25 cellular contexts compared by ENCODE assay signal in the genomic region with DNA sequence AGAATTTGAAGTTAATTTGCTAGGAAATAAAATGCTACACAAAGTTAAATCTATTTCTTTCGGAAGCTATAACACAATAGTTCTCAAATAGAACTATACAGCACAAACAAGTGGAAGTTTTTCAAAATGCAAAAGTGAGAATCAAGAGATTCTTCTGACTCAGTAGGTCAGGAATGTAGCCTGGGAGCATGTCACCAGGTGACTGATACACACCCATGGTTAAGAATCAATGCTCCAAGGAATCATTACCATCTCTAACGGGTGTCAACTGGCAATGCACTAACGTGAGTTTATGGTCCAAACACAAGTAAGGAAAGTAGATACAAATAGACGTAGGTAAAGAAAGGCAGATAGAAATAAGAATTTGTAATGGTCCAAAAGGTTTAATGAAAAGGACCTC.
DNase-seq lines count a peak whose midpoint lies in the region; ATAC-seq, FAIRE-seq and TF ChIP-seq lines count a peak whose summit lies in the region.
"Had no signal": no experiment of that assay in that cellular context is flagged by ENCODE, and none has a peak within 500 bp of the region (broad histone marks: within the 10 kb centered on the region; RNA-seq: fewer than 3 reads in every experiment).

No MANE protein-coding gene starts in this region.

- no peak overlapping the region for H2AFZ ChIP-seq in trophoblast cell (ENCODE audit: insufficient read depth, low read length, poor library complexity)

- H3K9ac ChIP-seq in trophoblast cell (ENCODE audit: low read length): no peak overlapping the region

- no peak overlapping the region for H2AK5ac ChIP-seq in trophoblast cell (ENCODE audit: low read length)

- TF ChIP-seq CTCF in Caco-2 (IDR thresholded peaks at IDR 0.05; ENCODE audit: insufficient read depth in 1 of 2, low read depth in 1 of 2, low read length in 1 of 2, severe bottlenecking in 1 of 2, unreplicated experiment in 1 of 2) (no peak), bronchial epithelial cell (IDR thresholded peaks at IDR 0.05; ENCODE audit: insufficient read depth, low read length, severe bottlenecking) (no peak), transverse colon (IDR thresholded peaks at IDR 0.05) (no peak)

- CTCF ChIA-PET in Caco-2 (lab: Charles Lee): no interaction called here

- ATAC-seq in GM21619 (IDR thresholded peaks at IDR 0.05; ENCODE audit: unreplicated experiment): no peak
- ATAC-seq in HG03135 (IDR thresholded peaks at IDR 0.05; ENCODE audit: unreplicated experiment): no peak
- ATAC-seq: activated CD8-positive, alpha-beta memory T cell treated with anti-CD3 and anti-CD28 coated beads, Interleukin-2, amount 10 ng/mL, durations not matched to agents 7 days and 5 days; stimulated activated naive CD8-positive, alpha-beta T cell treated with anti-CD3 and anti-CD28 coated beads, Interleukin-15, Interleukin-2, amounts not matched to agents 100 U/mL and 50 U/mL, for 24 hours had no signal

- no TSS peak for BruUV-seq in Caco-2 (replicated peaks; lab: Mats Ljungman, UMichigan)

- H3K4me3 ChIP-seq in Caco-2 (ENCODE audit: low read depth, low read length) (no peak overlapping the region), bronchial epithelial cell (ENCODE audit: low read depth, low read length) (no peak overlapping the region), trophoblast cell (ENCODE audit: low read depth, low read length) (no peak overlapping the region), transverse colon (no peak overlapping the region)
- H3K4me3 ChIP-seq: prostate gland, vagina had no signal

- H3K36me3 Mint-ChIP-seq in Caco-2 (ENCODE audit: insufficient read depth, unreplicated experiment): no peaks in the 10 kb centered on the region
- H3K36me3 Mint-ChIP-seq: immature natural killer cell had no signal

- peak overlapping the region; percentile 24 for H3K27ac Mint-ChIP-seq in Caco-2 (ENCODE audit: unreplicated experiment)
- H3K27ac Mint-ChIP-seq: activated CD8-positive, alpha-beta memory T cell treated with anti-CD3 and anti-CD28 coated beads, Interleukin-2, amount 10 ng/mL, durations not matched to agents 7 days and 5 days; immature natural killer cell had no signal

- H4K12ac ChIP-seq in trophoblast cell (ENCODE audit: low read depth, low read length): no peak overlapping the region

- DNase-seq in Caco-2: peak in 1 of 2 experiments; percentile 18
- DNase-seq in HT1080 (ENCODE audit: low read depth): peak; percentile 24
- DNase-seq in bronchial epithelial cell (ENCODE audit: low read depth): peak; percentile 89
- DNase-seq in trophoblast cell: peak; percentile 30 to 72
- DNase-seq in transverse colon: no peak
- DNase-seq in DMS 273 (lab: John Stamatoyannopoulos, UW; ENCODE audit: unreplicated experiment): no peak
- DNase-seq: activated CD4-positive, CD25-positive, alpha-beta regulatory T cell treated with anti-CD3 and anti-CD28 coated beads, Interleukin-2, amount 50 U/mL, for 72 hours; activated CD8-positive, alpha-beta memory T cell treated with anti-CD3 and anti-CD28 coated beads, Interleukin-2, amount 10 ng/mL, durations not matched to agents 7 days and 5 days; activated gamma-delta T cell treated with Interleukin-2 at 50 U/mL for 16 hours; aorta; immature natural killer cell; KG1; NCI-H1105; NCI-H2227 treated with DMSO at 0.1 percent for 48 hours; nephron progenitor cell; SIG-M5; stimulated activated naive CD8-positive, alpha-beta T cell treated with anti-CD3 and anti-CD28 coated beads, Interleukin-15, Interleukin-2, amounts not matched to agents 100 U/mL and 50 U/mL, for 24 hours had no signal

- H3K27ac ChIP-seq in trophoblast cell (ENCODE audit: low read depth, low read length) (no peak overlapping the region), transverse colon (no peak overlapping the region)
- H3K27ac ChIP-seq: prostate gland, vagina had no signal

- TF ChIP-seq EP300 in transverse colon (IDR thresholded peaks at IDR 0.05; ENCODE audit: low read depth): no peak

- in situ Hi-C loops in transverse colon (cut with MboI; ENCODE audit: low pct_ligation_motif_present in 1 of 4, low pct_unique_long_range_greater_than_20kb in 1 of 4, low sequenced_read_pairs in 3 of 4): no loop called here

- no peak overlapping the region for H3K18ac ChIP-seq in trophoblast cell (ENCODE audit: low read length)

- no peaks in the 10 kb centered on the region for H3K27me3 ChIP-seq in Caco-2 (replicated peaks; ENCODE audit: control insufficient read depth, insufficient read depth, low read length)
- H3K27me3 ChIP-seq in bronchial epithelial cell (ENCODE audit: control insufficient read depth, insufficient read depth, low read length): no peaks in the 10 kb centered on the region
- no peaks in the 10 kb centered on the region for H3K27me3 ChIP-seq in trophoblast cell (ENCODE audit: insufficient read depth, low read length)
- no peaks in the 10 kb centered on the region for H3K27me3 ChIP-seq in transverse colon
- H3K27me3 ChIP-seq: vagina had no signal

- peaks cover 28% of the 10 kb centered on the region for H3K4me1 ChIP-seq in Caco-2
- peaks cover 0 to 5% of the 10 kb centered on the region in 2 experiments for H3K4me1 ChIP-seq in trophoblast cell (ENCODE audit: control insufficient read depth in 1 of 2, insufficient read depth in 2 of 2, low read length in 2 of 2)
- H3K4me1 ChIP-seq in transverse colon: peaks cover 0 to 13% (median 0%) of the 10 kb centered on the region in 4 donors
- H3K4me1 ChIP-seq: prostate gland had no signal

- no peaks in the 10 kb centered on the region for H3K79me1 ChIP-seq in trophoblast cell (ENCODE audit: low read length)

- H3K4me3 Mint-ChIP-seq in Caco-2 (ENCODE audit: unreplicated experiment): no peak overlapping the region
- H3K4me3 Mint-ChIP-seq: activated CD8-positive, alpha-beta memory T cell treated with anti-CD3 and anti-CD28 coated beads, Interleukin-2, amount 10 ng/mL, durations not matched to agents 7 days and 5 days; immature natural killer cell; memory B cell; nephron progenitor cell had no signal

- H3K4ac ChIP-seq in trophoblast cell (ENCODE audit: low read depth, low read length): no peak overlapping the region

- no peak for FAIRE-seq in bronchial epithelial cell (lab: Jason Lieb, UNC)
- FAIRE-seq: colon, endothelial cell of umbilical vein, GM18507 had no signal

- POLR2A ChIA-PET in Caco-2 (lab: Charles Lee): no interaction called here

- H3K14ac ChIP-seq in trophoblast cell (ENCODE audit: low read length): no peak overlapping the region

- TF ChIP-seq POLR2A in transverse colon (IDR thresholded peaks at IDR 0.05): no peak

- intact Hi-C loops in Caco-2 (cut with micrococcal nuclease; ENCODE audit: unreplicated experiment) (no loop called here), transverse colon (cut with DNase I; ENCODE audit: low total_unique reads) (no loop called here)

- no peak overlapping the region for H3K4me2 ChIP-seq in trophoblast cell (ENCODE audit: low read length)

- H3K4me1 Mint-ChIP-seq in Caco-2 (ENCODE audit: low read depth, unreplicated experiment): peaks cover 33% of the 10 kb centered on the region

- H2BK120ac ChIP-seq in trophoblast cell (ENCODE audit: insufficient read depth, low read length, poor library complexity): no peak overlapping the region

- H3K36me3 ChIP-seq in Caco-2 (ENCODE audit: control insufficient read depth, insufficient read depth, low read length) (no peaks in the 10 kb centered on the region), bronchial epithelial cell (ENCODE audit: control insufficient read depth, insufficient read depth, low read length) (no peaks in the 10 kb centered on the region), trophoblast cell (ENCODE audit: control insufficient read depth in 1 of 2, insufficient read depth in 2 of 2, low read length in 2 of 2) (no peaks in the 10 kb centered on the region), transverse colon (no peaks in the 10 kb centered on the region)
- H3K36me3 ChIP-seq: prostate gland, vagina had no signal

- H3K27me3 Mint-ChIP-seq in Caco-2 (ENCODE audit: insufficient read depth, unreplicated experiment): no peaks in the 10 kb centered on the region
- H3K27me3 Mint-ChIP-seq: activated CD8-positive, alpha-beta memory T cell treated with anti-CD3 and anti-CD28 coated beads, Interleukin-2, amount 10 ng/mL, durations not matched to agents 7 days and 5 days; memory B cell had no signal

- H2BK12ac ChIP-seq in trophoblast cell (ENCODE audit: low read length): no peak overlapping the region

- no peak overlapping the region for H4K91ac ChIP-seq in trophoblast cell (ENCODE audit: low read depth, low read length)

- H3K9me3 Mint-ChIP-seq in Caco-2 (ENCODE audit: unreplicated experiment): peaks cover 10% of the 10 kb centered on the region
- H3K9me3 Mint-ChIP-seq: immature natural killer cell, memory B cell had no signal

- no peak overlapping the region for H4K8ac ChIP-seq in trophoblast cell (ENCODE audit: low read depth, low read length)

- H2BK5ac ChIP-seq in trophoblast cell (ENCODE audit: low read depth, low read length, poor library complexity): no peak overlapping the region

- peaks cover 2% of the 10 kb centered on the region for H3K79me2 ChIP-seq in trophoblast cell (ENCODE audit: control insufficient read depth, insufficient read depth, low read length, poor library complexity)

- no CpG with 5 or more reads among the region's 4 CpGs for WGBS in trophoblast cell (ENCODE audit: extremely low coverage, insufficient coverage, insufficient read length)
- WGBS in transverse colon (ENCODE audit: low coverage in 1 of 2), 2 donors: 85 to 86% methylated on average over 4 of the region's 4 CpGs

- H3K9me3 ChIP-seq in Caco-2 (no peaks in the 10 kb centered on the region), trophoblast cell (ENCODE audit: insufficient read depth, low read depth, low read length) (no peaks in the 10 kb centered on the region), transverse colon (no peaks in the 10 kb centered on the region)
- H3K9me3 ChIP-seq: prostate gland, vagina had no signal

- no peak overlapping the region for H3K23ac ChIP-seq in trophoblast cell (ENCODE audit: low read length)

Comparison
In these comparisons a context has a peak if more than half of its experiments do, and no peak if none do; other contexts are left out.
1. DNase-seq: peak in HT1080 (single experiment), bronchial epithelial cell (single experiment) and trophoblast cell (2 of 2); none in transverse colon (single experiment) and DMS 273 (single experiment).